In genomic region chr4:17889692-17890091, GRCh38 we compare ENCODE assay signal across 24 cellular contexts.
"Had no signal": no experiment of that assay in that cellular context is flagged by ENCODE, and none has a peak within 500 bp of the region (broad histone marks: within the 10 kb centered on the region; RNA-seq: fewer than 3 reads in every experiment).

No MANE protein-coding gene starts in this region.

- H3K36me3 ChIP-seq: neural progenitor cell, ovary, sigmoid colon, thoracic aorta, thyroid gland, upper lobe of left lung, vagina had no signal

- H3K79me2 ChIP-seq: parathyroid adenoma had no signal

- H3K27ac ChIP-seq: neural progenitor cell, ovary, parathyroid adenoma, psoas muscle, right lobe of liver, sigmoid colon, stomach, thoracic aorta, thyroid gland, tibial nerve, upper lobe of left lung, vagina had no signal

- H3K9me3 ChIP-seq: ovary, psoas muscle, right lobe of liver, sigmoid colon, stomach, thoracic aorta, thyroid gland, tibial nerve, upper lobe of left lung, vagina had no signal

- DNase-seq: occipital lobe; ovary; posterior cingulate gyrus; psoas muscle; right cardiac atrium; right lobe of liver; sigmoid colon; small intestine; stimulated activated CD4-positive, alpha-beta T cell treated with anti-CD3 and anti-CD28 coated beads, Interleukin-15, amount 100 ng/mL, for 24 hours; stimulated activated CD4-positive, alpha-beta T cell treated with anti-CD3 and anti-CD28 coated beads, Interleukin-2, amount 100 ng/mL, for 24 hours; stimulated activated CD4-positive, alpha-beta T cell treated with anti-CD3 and anti-CD28 coated beads, Interleukin-2, amount 100 ng/mL, for 48 hours; stimulated activated CD4-positive, alpha-beta T cell treated with anti-CD3 and anti-CD28 coated beads, Interleukin-4, amount 100 ng/mL, for 24 hours; stimulated activated naive B cell treated with anti-CD40 and anti-IgM and Interleukin-4, amounts not matched to agents 10 μg/mL and 1 μg/mL and 100 μg/mL, for 72 hours; stimulated activated naive CD4-positive, alpha-beta T cell treated with Interleukin-2 at 50 U/mL for 16 hours; stomach; thyroid gland; trophoblast cell; upper lobe of left lung had no signal

- H3K4me3 ChIP-seq: neural progenitor cell, ovary, psoas muscle, right lobe of liver, sigmoid colon, stomach, thoracic aorta, thyroid gland, tibial nerve, upper lobe of left lung, vagina had no signal

- H3K4me2 ChIP-seq: neural progenitor cell had no signal

- ATAC-seq: psoas muscle; right cardiac atrium; right lobe of liver; stimulated activated effector memory CD8-positive, alpha-beta T cell treated with anti-CD3 and anti-CD28 coated beads, Interleukin-12 subunit alpha, Interleukin-12 subunit beta, amount 100 ng/mL, for 72 hours; stimulated activated naive B cell treated with anti-CD40 and anti-IgM and Interleukin-4, amounts not matched to agents 10 μg/mL and 1 μg/mL and 100 μg/mL, for 72 hours had no signal

- H3K4me1 ChIP-seq: neural progenitor cell, parathyroid adenoma, psoas muscle, right lobe of liver, sigmoid colon, stomach, thyroid gland, tibial nerve, upper lobe of left lung, vagina had no signal

- H2AFZ ChIP-seq: neural progenitor cell, parathyroid adenoma had no signal

- H3K9ac ChIP-seq: neural progenitor cell, parathyroid adenoma had no signal

- H3K27me3 ChIP-seq: neural progenitor cell, ovary, right lobe of liver, sigmoid colon, stomach, thyroid gland, tibial nerve, upper lobe of left lung, vagina had no signal
